Comparison of ENCODE assay signal across 8 cellular contexts in genomic region chr3:47380026-47380600, GRCh38. TPM values are rescaled to one million over a fixed set of nuclear protein-coding genes. Genes with fewer than 3 reads are reported as not detected.
A peak's percentile ranks its signal among the peaks of the same experiment; 100 is the strongest.
DNase-seq lines count a peak whose midpoint lies in the region; ATAC-seq, FAIRE-seq and TF ChIP-seq lines count a peak whose summit lies in the region.

No MANE protein-coding gene starts in this region.

- BruUV-seq in Calu3 (replicated peaks; lab: Mats Ljungman, UMichigan), result no TSS peak

- no peaks in the 10 kb centered on the region for H3K27me3 Mint-ChIP-seq in Calu3 (ENCODE audit: unreplicated experiment)
- H3K27me3 Mint-ChIP-seq in central memory CD8-positive, alpha-beta T cell, result no peaks in the 10 kb centered on the region

- H3K4me3 Mint-ChIP-seq in Calu3 (ENCODE audit: low read depth, unreplicated experiment), result peak overlapping the region; percentile 95
- peak overlapping the region; percentile 91 for H3K4me3 Mint-ChIP-seq in central memory CD8-positive, alpha-beta T cell

- H3K27ac ChIP-seq in muscle layer of colon (ENCODE audit: low read depth, low read length), result peak overlapping the region; percentile 75

- intact Hi-C loops in Calu3 (cut with micrococcal nuclease; ENCODE audit: unreplicated experiment), result no loop called here

- peaks cover 47% of the 10 kb centered on the region for H3K36me3 Mint-ChIP-seq in Calu3 (ENCODE audit: insufficient read depth, unreplicated experiment)
- H3K36me3 Mint-ChIP-seq in central memory CD8-positive, alpha-beta T cell (ENCODE audit: insufficient read depth), result peaks cover 21% of the 10 kb centered on the region

- peaks cover 27% of the 10 kb centered on the region for H3K4me1 ChIP-seq in muscle layer of colon (ENCODE audit: insufficient read depth, low read length)

- no peaks in the 10 kb centered on the region for H3K9me3 Mint-ChIP-seq in Calu3 (ENCODE audit: low read depth, unreplicated experiment)
- no peaks in the 10 kb centered on the region for H3K9me3 Mint-ChIP-seq in central memory CD8-positive, alpha-beta T cell

- H3K4me1 Mint-ChIP-seq in Calu3 (ENCODE audit: low read depth, unreplicated experiment), result peaks cover 44% of the 10 kb centered on the region
- H3K4me1 Mint-ChIP-seq in central memory CD8-positive, alpha-beta T cell, result peaks cover 38% of the 10 kb centered on the region

- DNase-seq in Calu3 (no peak), HK-2 (ENCODE audit: unreplicated experiment) (peak; percentile 13), iPS-NIHi7 (ENCODE audit: extremely low spot score) (no peak), GDM1 (lab: John Stamatoyannopoulos, UW) (no peak), NCI-H2171 treated with DMSO at 0.1 percent for 48 hours (lab: John Stamatoyannopoulos, UW) (no peak), urothelium cell line (ENCODE audit: low spot score) (no peak)
- no peak for DNase-seq in central memory CD8-positive, alpha-beta T cell (ENCODE audit: low spot score in 2 of 2)

- H3K9ac ChIP-seq in muscle layer of colon (ENCODE audit: low read length), result peak overlapping the region; percentile 94

- H3K9me3 ChIP-seq in muscle layer of colon (ENCODE audit: low read length), result no peaks in the 10 kb centered on the region

- H3K4me3 ChIP-seq in muscle layer of colon (ENCODE audit: low read depth in 1 of 2, low read length in 2 of 2), result peak overlapping the region; percentile 63 to 92

- peak overlapping the region; percentile 99 for H3K27ac Mint-ChIP-seq in Calu3 (ENCODE audit: unreplicated experiment)
- peak overlapping the region; percentile 99 for H3K27ac Mint-ChIP-seq in central memory CD8-positive, alpha-beta T cell (ENCODE audit: low read depth)

- no peak for FAIRE-seq in urothelium cell line (lab: Jason Lieb, UNC)

- ATAC-seq in central memory CD8-positive, alpha-beta T cell (replicated peaks; ENCODE audit: extremely low read depth, poor library complexity, severe bottlenecking), result no peak

- CTCF ChIA-PET in Calu3 (lab: Charles Lee), result interaction anchor here (0.5 to 1.2 kb wide), 7 partner anchors 10 to 828 kb away, joined by 3 to 6 read pairs (median 4); no protein-coding TSS in a partner anchor

- peaks cover 2% of the 10 kb centered on the region for H3K36me3 ChIP-seq in muscle layer of colon (ENCODE audit: insufficient read depth, low read length)

- no peaks in the 10 kb centered on the region for H3K27me3 ChIP-seq in muscle layer of colon (ENCODE audit: control insufficient read depth in 1 of 2, insufficient read depth in 2 of 2, low read length in 2 of 2)

- TF ChIP-seq CTCF in Calu3 (IDR thresholded peaks at IDR 0.05; ENCODE audit: unreplicated experiment), result no peak

RNA-seq across cellular contexts. Expression of gene PTPN23, which starts 0.7 kb away (rescaled TPM):
- 49.7 and 57.6 TPM in 2 replicates for total RNA-seq in Calu3 (2022)
